ENCODE assay signal across 24 cellular contexts in genomic region chr2:120375251-120376020, GRCh38. TPM values are rescaled to one million over a fixed set of nuclear protein-coding genes. Genes with fewer than 3 reads are reported as not detected.
"Had no signal": no experiment of that assay in that cellular context is flagged by ENCODE, and none has a peak within 500 bp of the region (broad histone marks: within the 10 kb centered on the region; RNA-seq: fewer than 3 reads in every experiment).

No MANE protein-coding gene starts in this region.

- H2AFZ ChIP-seq: parathyroid adenoma had no signal

- H3K9ac ChIP-seq: parathyroid adenoma had no signal

- H3K27me3 ChIP-seq: right lobe of liver, uterus had no signal

- H3K79me2 ChIP-seq: parathyroid adenoma had no signal

- H3K36me3 ChIP-seq: lower lobe of right lung, right lobe of liver, tibial nerve, uterus had no signal

- DNase-seq: hypothalamus; islet precursor cell; lower lobe of right lung; mammary epithelial cell; mesenchymal stem cell; naive B cell; nucleus accumbens; stimulated activated CD4-positive, alpha-beta T cell treated with anti-CD3 and anti-CD28 coated beads, Interleukin-1b, Interleukin-23, amount 100 ng/mL, for 48 hours; stimulated activated CD4-positive, alpha-beta T cell treated with anti-CD3 and anti-CD28 coated beads, Interleukin-2, amount 100 ng/mL, for 48 hours; stimulated activated CD4-positive, alpha-beta T cell treated with anti-CD3 and anti-CD28 coated beads, Interleukin-4, amount 100 ng/mL, for 4 hours; stimulated activated CD8-positive, alpha-beta memory T cell treated with anti-CD3 and anti-CD28 coated beads, Interleukin-4, amount 100 ng/mL, for 48 hours; stimulated activated naive CD4-positive, alpha-beta T cell treated with Interleukin-2 at 50 U/mL for 16 hours; stimulated activated naive CD8-positive, alpha-beta T cell treated with anti-CD3 and anti-CD28 coated beads, Interleukin-15, amount 100 ng/mL, for 72 hours; substantia nigra; uterus had no signal

- H3K4me1 ChIP-seq: lower lobe of right lung, parathyroid adenoma, psoas muscle, right lobe of liver, tibial nerve, uterus had no signal

- H3K9me3 ChIP-seq: lower lobe of right lung, psoas muscle, right lobe of liver, uterus had no signal

- H3K4me3 ChIP-seq: lower lobe of right lung, psoas muscle, right lobe of liver, smooth muscle cell, tibial nerve, uterus had no signal

- ATAC-seq: lower lobe of right lung; psoas muscle; stimulated activated memory B cell treated with anti-CD40 and anti-IgM and Interleukin-4, amounts not matched to agents 10 μg/mL and 1 μg/mL and 100 μg/mL, for 72 hours had no signal

- H3K4me2 ChIP-seq: smooth muscle cell had no signal

- H3K27ac ChIP-seq: lower lobe of right lung, parathyroid adenoma, psoas muscle, right lobe of liver, tibial nerve, uterus had no signal

RNA-seq across cellular contexts. Expression of gene INHBB, which starts 29.5 kb away (rescaled TPM):
- total RNA-seq: mesothelial cell of epicardium; natural killer cell treated with Interleukin-12 subunit alpha and Interleukin-12 subunit beta and Interleukin-15 and Interleukin-18, amount 100 ng/mL, for 72 hours had no signal
- polyA plus RNA-seq: neural cell had no signal
